Comparison of ENCODE assay signal across 19 cellular contexts in the genomic region with DNA sequence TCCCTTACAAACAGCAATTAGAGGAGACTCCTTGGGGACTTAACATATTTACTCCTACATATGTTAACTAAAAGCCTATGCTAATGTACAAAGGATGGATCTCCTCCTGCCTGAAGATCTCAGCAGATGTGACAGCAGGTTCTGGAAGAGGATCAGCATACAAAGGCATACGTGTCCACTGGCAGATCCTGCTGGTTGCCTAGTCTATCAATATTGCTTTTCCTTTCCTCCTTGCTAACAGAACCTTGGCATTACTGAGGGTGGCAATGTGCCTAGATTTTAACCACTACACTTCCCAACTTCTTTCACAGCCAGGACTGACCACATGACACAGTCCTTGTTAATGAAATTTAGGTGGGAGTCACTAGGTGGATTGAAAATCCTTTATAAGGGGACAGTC. TPM values are rescaled to one million over a fixed set of nuclear protein-coding genes. Genes with fewer than 3 reads are reported as not detected.
"Had no signal": no experiment of that assay in that cellular context is flagged by ENCODE, and none has a peak within 500 bp of the region (broad histone marks: within the 10 kb centered on the region; RNA-seq: fewer than 3 reads in every experiment).

No MANE protein-coding gene starts in this region.

- H3K27ac ChIP-seq: esophagus squamous epithelium, foreskin keratinocyte, hepatocyte, sigmoid colon, skin epidermis, testis, tibial nerve, upper lobe of right lung had no signal

- H3K4me1 ChIP-seq: esophagus squamous epithelium, foreskin keratinocyte, sigmoid colon, testis, tibial nerve, upper lobe of right lung had no signal

- H2AFZ ChIP-seq: hepatocyte had no signal

- H3K79me2 ChIP-seq: hepatocyte had no signal

- ATAC-seq: foreskin keratinocyte; naive thymus-derived CD4-positive, alpha-beta T cell; stimulated activated naive B cell treated with anti-CD40 and anti-IgM and Interleukin-4, amounts not matched to agents 10 μg/mL and 1 μg/mL and 100 μg/mL, for 72 hours; stimulated activated naive CD8-positive, alpha-beta T cell treated with anti-CD3 and anti-CD28 coated beads, Interleukin-15, amount 100 ng/mL, for 72 hours; upper lobe of right lung had no signal

- H3K9me3 ChIP-seq: esophagus squamous epithelium, sigmoid colon, testis, tibial nerve, upper lobe of right lung had no signal

- H3K4me2 ChIP-seq: hepatocyte had no signal

- DNase-seq: esophagus squamous epithelium; foreskin keratinocyte; head of caudate nucleus; mammary epithelial cell; naive thymus-derived CD4-positive, alpha-beta T cell; nephron progenitor cell; posterior cingulate gyrus; sigmoid colon; stimulated activated CD4-positive, alpha-beta T cell treated with anti-CD3 and anti-CD28 coated beads, Interleukin-2, amount 100 ng/mL, for 24 hours; stimulated activated CD4-positive, alpha-beta T cell treated with anti-CD3 and anti-CD28 coated beads, Interleukin-4, amount 100 ng/mL, for 4 hours; stimulated activated naive B cell treated with anti-CD40 and anti-IgM and Interleukin-4, amounts not matched to agents 10 μg/mL and 1 μg/mL and 100 μg/mL, for 72 hours; stimulated activated naive CD8-positive, alpha-beta T cell treated with anti-CD3 and anti-CD28 coated beads, Interleukin-15, amount 100 ng/mL, for 72 hours; testis; upper lobe of right lung had no signal

- H3K4me3 ChIP-seq: esophagus squamous epithelium, hepatocyte, sigmoid colon, skin epidermis, testis, tibial nerve, upper lobe of right lung had no signal

- H3K36me3 ChIP-seq: esophagus squamous epithelium, sigmoid colon, tibial nerve, upper lobe of right lung had no signal

- H3K27me3 ChIP-seq: esophagus squamous epithelium, foreskin keratinocyte, hepatocyte, sigmoid colon, testis, tibial nerve, upper lobe of right lung had no signal

RNA-seq across cellular contexts. Expression of a gene that starts 29.8 kb away (rescaled TPM):
- total RNA-seq: foreskin keratinocyte, mesenteric fat pad, pulmonary artery endothelial cell had no signal
- polyA plus RNA-seq: foreskin keratinocyte, mammary epithelial cell had no signal
